In genomic region chr1:115977481-115978258, GRCh38 we compare ENCODE assay signal across 9 cellular contexts. TPM values are rescaled to one million over a fixed set of nuclear protein-coding genes. Genes with fewer than 3 reads are reported as not detected.
DNase-seq lines count a peak whose midpoint lies in the region; ATAC-seq and TF ChIP-seq lines count a peak whose summit lies in the region.
"Had no signal": no experiment of that assay in that cellular context is flagged by ENCODE, and none has a peak within 500 bp of the region (broad histone marks: within the 10 kb centered on the region; RNA-seq: fewer than 3 reads in every experiment).

No MANE protein-coding gene starts in this region.

- H3K9ac ChIP-seq in liver (ENCODE audit: low read depth in 1 of 2, low read length in 2 of 2): no peak overlapping the region

- H3K27ac Mint-ChIP-seq in CD14-positive monocyte: peak overlapping the region; percentile 93 to 98 (median 96)

- H3K36me3 ChIP-seq in liver (ENCODE audit: control insufficient read depth in 4 of 4, insufficient read depth in 3 of 4, low read depth in 1 of 4, low read length in 3 of 4): no peaks in the 10 kb centered on the region
- H3K36me3 ChIP-seq: cardiac muscle cell had no signal

- H3K4me1 Mint-ChIP-seq in CD14-positive monocyte: peaks cover 62% of the 10 kb centered on the region

- TF ChIP-seq CTCF in CD14-positive monocyte (IDR thresholded peaks at IDR 0.05) (no peak), cardiac fibroblast (IDR thresholded peaks at IDR 0.05; ENCODE audit: low read depth, low read length) (no peak), liver (IDR thresholded peaks at IDR 0.05; ENCODE audit: low read depth, low read length, missing input control) (no peak)

- H3K4me3 ChIP-seq in cardiac fibroblast (replicated peaks in 1 of 2; ENCODE audit: low read depth in 2 of 2, low read length in 2 of 2) (peak overlapping the region in 1 of 2 donors; percentile 70), liver (ENCODE audit: low read depth in 1 of 3, low read length in 3 of 3) (no peak overlapping the region)

- H3K4me3 Mint-ChIP-seq in CD14-positive monocyte: peak overlapping the region; percentile 90 to 92

- 36% methylated on average over 9 of the region's 9 CpGs for WGBS in liver

- peaks cover 0 to 3% (median 2%) of the 10 kb centered on the region in 4 donors for H3K27me3 ChIP-seq in liver (ENCODE audit: control insufficient read depth in 4 of 4, insufficient read depth in 4 of 4, low read length in 3 of 4)
- H3K27me3 ChIP-seq: cardiac muscle cell had no signal

- H3K4me1 ChIP-seq in liver (ENCODE audit: control insufficient read depth in 4 of 4, insufficient read depth in 4 of 4, low read length in 3 of 4): peaks cover 0 to 8% (median 6%) of the 10 kb centered on the region in 4 donors

- no peak overlapping the region for H3K27ac ChIP-seq in liver (ENCODE audit: low read depth in 1 of 2, low read length in 2 of 2)
- H3K27ac ChIP-seq: cardiac muscle cell had no signal

- H3K9me3 Mint-ChIP-seq in CD14-positive monocyte: no peaks in the 10 kb centered on the region

- no peaks in the 10 kb centered on the region for H3K27me3 Mint-ChIP-seq in CD14-positive monocyte (ENCODE audit: low read depth in 3 of 3)

- TF ChIP-seq RAD21 in liver (IDR thresholded peaks at IDR 0.05): peak in 1 of 2 donors; percentile 34

- H3K9me3 ChIP-seq in liver (ENCODE audit: control insufficient read depth in 4 of 4, low read length in 3 of 4): peaks cover 0 to 4% (median 0%) of the 10 kb centered on the region in 4 donors

- intact Hi-C loops in CD14-positive monocyte (cut with micrococcal nuclease): loop anchor here (5.0 kb wide), 2 partner anchors 145 to 150 kb away; no protein-coding TSS in a partner anchor

- no peaks in the 10 kb centered on the region for H3K36me3 Mint-ChIP-seq in CD14-positive monocyte

- ATAC-seq in HG03521 (IDR thresholded peaks at IDR 0.05; ENCODE audit: unreplicated experiment) (no peak), HG02678 (IDR thresholded peaks at IDR 0.05; ENCODE audit: unreplicated experiment) (no peak)

- DNase-seq in CD14-positive monocyte (ENCODE audit: low spot score): peak; percentile 76
- peak; percentile 32 for DNase-seq in M059J (ENCODE audit: low read depth)
- DNase-seq in cardiac fibroblast (ENCODE audit: low read depth in 2 of 2): peak; percentile 71 to 86
- DNase-seq in NCI-H748 (lab: John Stamatoyannopoulos, UW; ENCODE audit: unreplicated experiment): no peak
- DNase-seq in NCI-H1092 (lab: John Stamatoyannopoulos, UW): no peak

TF ChIP-seq in liver, 16 proteins besides CTCF, POLR2A, EP300 and RAD21:
- TF ChIP-seq MAX (IDR thresholded peaks at IDR 0.05) (peak; percentile 45), SP1 (IDR thresholded peaks at IDR 0.05) (peak; percentile 45), FOXA2 (IDR thresholded peaks at IDR 0.05) (no peak), RXRA (IDR thresholded peaks at IDR 0.05) (peak; percentile 53 to 65), TAF1 (conservative IDR thresholded peaks at IDR 0.05) (no peak), YY1 (IDR thresholded peaks at IDR 0.05) (peak; percentile 66), HNF4G (IDR thresholded peaks at IDR 0.05) (no peak), HNF4A (conservative IDR thresholded peaks at IDR 0.05) (peak; percentile 54 to 65), EGR1 (IDR thresholded peaks at IDR 0.05; ENCODE audit: low read depth in 2 of 2) (no peak), JUND (IDR thresholded peaks at IDR 0.05) (peak; percentile 41 to 66), REST (IDR thresholded peaks at IDR 0.05) (no peak), FOXA1 (IDR thresholded peaks at IDR 0.05) (no peak), NR2F2 (IDR thresholded peaks at IDR 0.05) (no peak), ATF3 (IDR thresholded peaks at IDR 0.05) (peak; percentile 92), GABPA (IDR thresholded peaks at IDR 0.05 in 1 of 2, conservative IDR thresholded peaks at IDR 0.05 in 1 of 2) (peak in 1 of 2 donors; percentile 19)
- TF ChIP-seq, protein P1, sequence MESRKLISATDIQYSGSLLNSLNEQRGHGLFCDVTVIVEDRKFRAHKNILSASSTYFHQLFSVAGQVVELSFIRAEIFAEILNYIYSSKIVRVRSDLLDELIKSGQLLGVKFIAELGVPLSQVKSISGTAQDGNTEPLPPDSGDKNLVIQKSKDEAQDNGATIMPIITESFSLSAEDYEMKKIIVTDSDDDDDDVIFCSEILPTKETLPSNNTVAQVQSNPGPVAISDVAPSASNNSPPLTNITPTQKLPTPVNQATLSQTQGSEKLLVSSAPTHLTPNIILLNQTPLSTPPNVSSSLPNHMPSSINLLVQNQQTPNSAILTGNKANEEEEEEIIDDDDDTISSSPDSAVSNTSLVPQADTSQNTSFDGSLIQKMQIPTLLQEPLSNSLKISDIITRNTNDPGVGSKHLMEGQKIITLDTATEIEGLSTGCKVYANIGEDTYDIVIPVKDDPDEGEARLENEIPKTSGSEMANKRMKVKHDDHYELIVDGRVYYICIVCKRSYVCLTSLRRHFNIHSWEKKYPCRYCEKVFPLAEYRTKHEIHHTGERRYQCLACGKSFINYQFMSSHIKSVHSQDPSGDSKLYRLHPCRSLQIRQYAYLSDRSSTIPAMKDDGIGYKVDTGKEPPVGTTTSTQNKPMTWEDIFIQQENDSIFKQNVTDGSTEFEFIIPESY (IDR thresholded peaks at IDR 0.05): no peak

RNA-seq across cellular contexts. Expression of gene SLC22A15, which starts 1.4 kb away (rescaled TPM):
- 1 to 10 TPM; 3.2 to 4.5 TPM for polyA plus RNA-seq in CD14-positive monocyte
- 0.05 and 0.62 TPM in 2 replicates for total RNA-seq in M059J (2014; rRNA removed; shearing (Covaris generic))
- 1 to 10 TPM; 1.2 to 3.6 TPM for total RNA-seq in liver
- under 1 TPM; 0.12 to 0.49 TPM for polyA plus RNA-seq in liver

Comparison
In these comparisons a context has a peak if more than half of its experiments do, and no peak if none do; other contexts are left out.
1. DNase-seq: peak in CD14-positive monocyte (single experiment), M059J (single experiment) and cardiac fibroblast (2 of 2); none in NCI-H748 (single experiment) and NCI-H1092 (single experiment).